Comparison of ENCODE assay signal across 21 cellular contexts in the genomic region with DNA sequence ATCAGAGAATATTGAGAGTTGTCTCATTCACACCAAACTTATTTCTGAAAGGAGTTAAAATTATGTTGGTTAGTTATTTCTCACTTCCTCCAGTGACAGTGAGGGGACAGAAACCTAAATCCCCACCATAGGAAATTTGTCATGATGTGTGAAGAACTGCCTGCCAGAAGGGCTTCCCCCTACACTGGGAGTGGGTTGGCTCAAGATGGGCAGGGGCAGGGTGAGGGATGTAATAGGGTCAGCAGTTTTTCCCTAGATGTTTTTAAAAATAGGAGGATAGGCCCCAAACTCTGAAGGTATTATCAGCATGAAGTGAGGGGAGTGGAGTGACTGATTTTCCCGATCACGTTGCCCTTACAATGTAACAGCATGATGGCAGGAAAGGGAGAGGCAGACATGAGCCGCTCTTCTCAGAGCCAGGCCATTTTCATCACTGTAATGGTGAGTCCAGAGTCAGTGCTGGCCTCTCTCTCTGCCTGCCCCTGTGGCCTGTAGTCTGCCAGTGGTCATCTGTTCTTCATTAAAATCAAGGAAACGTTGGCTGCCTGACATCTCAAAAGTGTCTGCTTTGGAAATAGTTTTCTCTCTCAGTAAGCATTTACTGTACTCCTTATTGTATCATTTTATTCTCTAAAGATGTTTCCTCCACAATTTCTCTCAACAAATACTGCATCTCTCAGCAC. TPM values are rescaled to one million over a fixed set of nuclear protein-coding genes. Genes with fewer than 3 reads are reported as not detected.
DNase-seq lines count a peak whose midpoint lies in the region; ATAC-seq and TF ChIP-seq lines count a peak whose summit lies in the region.
"Had no signal": no experiment of that assay in that cellular context is flagged by ENCODE, and none has a peak within 500 bp of the region (broad histone marks: within the 10 kb centered on the region; RNA-seq: fewer than 3 reads in every experiment).

No MANE protein-coding gene starts in this region.

- TF ChIP-seq CTCF in fibroblast of lung (conservative IDR thresholded peaks at IDR 0.05 in 1 of 2, IDR thresholded peaks at IDR 0.05 in 1 of 2; ENCODE audit: low read depth in 1 of 2, low read length in 2 of 2) (no peak), osteoblast (IDR thresholded peaks at IDR 0.05; ENCODE audit: extremely low read depth, low read depth, low read length) (no peak), brain microvascular endothelial cell (IDR thresholded peaks at IDR 0.05; ENCODE audit: low read depth, low read length, missing control alignments) (no peak)

- H3K79me2 ChIP-seq in fibroblast of lung (ENCODE audit: control insufficient read depth, insufficient read depth, low read length) (no peaks in the 10 kb centered on the region), osteoblast (ENCODE audit: insufficient read depth, low read length) (peaks cover 34% of the 10 kb centered on the region)

- H4K20me1 ChIP-seq in fibroblast of lung (ENCODE audit: control insufficient read depth, extremely low read depth, insufficient read depth, low read length) (no peaks in the 10 kb centered on the region), osteoblast (ENCODE audit: insufficient read depth, low read length) (no peaks in the 10 kb centered on the region)

- H2AFZ ChIP-seq in fibroblast of lung (ENCODE audit: low read length) (no peak overlapping the region), osteoblast (ENCODE audit: low read length) (no peak overlapping the region)

- H3K4me2 ChIP-seq in fibroblast of lung (ENCODE audit: extremely low read depth, insufficient read depth, low read length), result no peak overlapping the region
- no peak overlapping the region for H3K4me2 ChIP-seq in osteoblast (ENCODE audit: insufficient read depth, low read length)
- H3K4me2 ChIP-seq: BLaER1 treated with 17β-estradiol and CSF1 and Interleukin-3, amounts not matched to agents 10 nM and 100 nM had no signal

- H3K9ac ChIP-seq in fibroblast of lung (ENCODE audit: insufficient read depth, low read length), result no peak overlapping the region
- H3K9ac ChIP-seq: BLaER1 treated with 17β-estradiol and CSF1 and Interleukin-3, amounts not matched to agents 10 nM and 100 nM had no signal

- in situ Hi-C loops in brain microvascular endothelial cell (cut with HindIII; ENCODE audit: low pct_ligation_motif_present, low sequenced_read_pairs), result no loop called here

- H3K36me3 ChIP-seq in fibroblast of lung (ENCODE audit: control insufficient read depth, insufficient read depth, low read length), result peaks cover 9% of the 10 kb centered on the region
- peaks cover 68% of the 10 kb centered on the region for H3K36me3 ChIP-seq in osteoblast (ENCODE audit: insufficient read depth, low read length)
- H3K36me3 ChIP-seq in brain microvascular endothelial cell (replicated peaks), result peaks cover 38% of the 10 kb centered on the region
- H3K36me3 ChIP-seq: ovary had no signal

- no peak for ATAC-seq in GM21786 (IDR thresholded peaks at IDR 0.05; ENCODE audit: unreplicated experiment)
- ATAC-seq: PC-3 had no signal

- no peak overlapping the region for H3K4me3 ChIP-seq in fibroblast of lung (replicated peaks in 1 of 4; ENCODE audit: control extremely low read depth in 1 of 4, insufficient read depth in 1 of 4, low read depth in 3 of 4, low read length in 4 of 4)
- H3K4me3 ChIP-seq in osteoblast (ENCODE audit: insufficient read depth, low read length), result no peak overlapping the region
- no peak overlapping the region for H3K4me3 ChIP-seq in brain microvascular endothelial cell (ENCODE audit: low read depth, low read length)
- H3K4me3 ChIP-seq: BLaER1 treated with 17β-estradiol and CSF1 and Interleukin-3, amounts not matched to agents 10 nM and 100 nM; esophagus squamous epithelium; ovary; thyroid gland had no signal

- H3K9me3 ChIP-seq in fibroblast of lung (ENCODE audit: control insufficient read depth, insufficient read depth, low read depth, low read length) (no peaks in the 10 kb centered on the region), osteoblast (ENCODE audit: low read depth, low read length) (no peaks in the 10 kb centered on the region)
- H3K9me3 ChIP-seq: ovary, thyroid gland had no signal

- H3K27ac ChIP-seq in fibroblast of lung (ENCODE audit: insufficient read depth, low read length), result peak overlapping the region; percentile 65
- no peak overlapping the region for H3K27ac ChIP-seq in osteoblast (ENCODE audit: low read depth, low read length)
- no peak overlapping the region for H3K27ac ChIP-seq in brain microvascular endothelial cell
- H3K27ac ChIP-seq: BLaER1 treated with 17β-estradiol and CSF1 and Interleukin-3, amounts not matched to agents 10 nM and 100 nM; esophagus squamous epithelium; ovary; thyroid gland had no signal

- H3K4me1 ChIP-seq in fibroblast of lung (ENCODE audit: control insufficient read depth, extremely low read depth, insufficient read depth, low read length), result peaks cover 2% of the 10 kb centered on the region
- H3K4me1 ChIP-seq in osteoblast (ENCODE audit: insufficient read depth, low read length), result no peaks in the 10 kb centered on the region
- H3K4me1 ChIP-seq: BLaER1 treated with 17β-estradiol and CSF1 and Interleukin-3, amounts not matched to agents 10 nM and 100 nM; esophagus squamous epithelium; thyroid gland had no signal

- H3K27me3 ChIP-seq in fibroblast of lung (ENCODE audit: control insufficient read depth, insufficient read depth, low read length) (no peaks in the 10 kb centered on the region), osteoblast (ENCODE audit: insufficient read depth, low read length) (no peaks in the 10 kb centered on the region), brain microvascular endothelial cell (replicated peaks) (no peaks in the 10 kb centered on the region)
- H3K27me3 ChIP-seq: BLaER1 treated with 17β-estradiol and CSF1 and Interleukin-3, amounts not matched to agents 10 nM and 100 nM; esophagus squamous epithelium; ovary; thyroid gland had no signal

- DNase-seq in AG20443 (ENCODE audit: low spot score) (peak; percentile 87), HS-5 (ENCODE audit: low read depth) (peak; percentile 13), fibroblast of lung (ENCODE audit: low read depth in 2 of 2) (peak; percentile 16 to 52), osteoblast (ENCODE audit: insufficient read length, low spot score, missing footprints) (peak; percentile 73), brain microvascular endothelial cell (no peak), NAMALWA (ENCODE audit: low spot score) (no peak), NCI-H748 (lab: John Stamatoyannopoulos, UW; ENCODE audit: unreplicated experiment) (no peak)
- DNase-seq: activated CD4-positive, alpha-beta T cell treated with anti-CD3 and anti-CD28 coated beads for 4 hours; activated naive CD4-positive, alpha-beta T cell treated with Interleukin-2 at 50 U/mL for 16 hours; DMS 273 treated with DMSO at 0.1 percent for 48 hours; esophagus squamous epithelium; H7; Karpas-422; NCI-H1417; NCI-H69; ovary; PC-3; stimulated activated CD4-positive, alpha-beta T cell treated with anti-CD3 and anti-CD28 coated beads, Interleukin-4, amount 100 ng/mL, for 24 hours; thyroid gland had no signal

RNA-seq across cellular contexts. Expression of a gene that starts 59.8 kb away (rescaled TPM):
- total RNA-seq in fibroblast of lung (43.4 and 57.3 TPM in 2 replicates), osteoblast (91.6 and 94.8 TPM in 2 replicates)
- 23.5 and 41.3 TPM in 2 replicates for polyA plus RNA-seq in fibroblast of lung
- 18.1 and 31.8 TPM in 2 replicates for polyA plus RNA-seq in fibroblast of lung (2012)
- polyA minus RNA-seq in fibroblast of lung (ENCODE audit: low replicate concordance), result 51.7 and 102 TPM in 2 replicates

Comparison
In these comparisons a context has a peak if more than half of its experiments do, and no peak if none do; other contexts are left out.
1. DNase-seq: peak in AG20443 (single experiment), HS-5 (single experiment), fibroblast of lung (2 of 2) and osteoblast (single experiment); none in brain microvascular endothelial cell (single experiment), NAMALWA (single experiment) and NCI-H748 (single experiment).